ENCODE assay signal across 2 cellular contexts in genomic region chr13:113610266-113610665, GRCh38.
TF ChIP-seq lines count a peak whose summit lies in the region.

No MANE protein-coding gene starts in this region.

TF ChIP-seq in H1, 55 proteins besides CTCF, POLR2A, EP300 and RAD21:
- no peak for TF ChIP-seq FOSL1 (IDR thresholded peaks at IDR 0.05; ENCODE audit: insufficient read depth, low read depth, low read length)
TF ChIP-seq in H1: peak in this region for 0.

TF ChIP-seq in HepG2, 621 proteins besides CTCF, POLR2A, EP300 and RAD21:
- no peak for TF ChIP-seq ZNF792 (CRISPR knock-in tag; IDR thresholded peaks at IDR 0.05)
- no peak for TF ChIP-seq SMC3 (IDR thresholded peaks at IDR 0.05; ENCODE audit: low read length)
- TF ChIP-seq FOSL1 (CRISPR knock-in tag; IDR thresholded peaks at IDR 0.05; ENCODE audit: borderline replicate concordance) = no peak
- no peak for TF ChIP-seq ZNF205 (CRISPR knock-in tag; IDR thresholded peaks at IDR 0.05)
- TF ChIP-seq SSRP1 (CRISPR knock-in tag; IDR thresholded peaks at IDR 0.05) = no peak
- no peak for TF ChIP-seq NCOR1 (IDR thresholded peaks at IDR 0.05; ENCODE audit: borderline replicate concordance, low read length)
- TF ChIP-seq ATF3 (CRISPR knock-in tag; IDR thresholded peaks at IDR 0.05) = no peak
